Comparison of ENCODE assay signal across 16 cellular contexts in genomic region chr13:33110386-33110712, GRCh38.
DNase-seq lines count a peak whose midpoint lies in the region; ATAC-seq and TF ChIP-seq lines count a peak whose summit lies in the region.
"Had no signal": no experiment of that assay in that cellular context is flagged by ENCODE, and none has a peak within 500 bp of the region (broad histone marks: within the 10 kb centered on the region; RNA-seq: fewer than 3 reads in every experiment).

No MANE protein-coding gene starts in this region.

- TF ChIP-seq CTCF in CD14-positive monocyte (IDR thresholded peaks at IDR 0.05) = no peak
- no peak for TF ChIP-seq CTCF in activated B cell treated with CpG ODN at 0.5 μM for 24 hours (IDR thresholded peaks at IDR 0.05)
- TF ChIP-seq CTCF in smooth muscle cell (IDR thresholded peaks at IDR 0.05; ENCODE audit: borderline replicate concordance, insufficient read depth, poor library complexity, severe bottlenecking) = no peak
- no peak for TF ChIP-seq CTCF in Peyer's patch (IDR thresholded peaks at IDR 0.05)
- TF ChIP-seq CTCF in PC-3 (conservative IDR thresholded peaks at IDR 0.05; ENCODE audit: low read depth, low read length) = no peak
- TF ChIP-seq CTCF in adrenal gland (IDR thresholded peaks at IDR 0.05) = no peak

- H3K27ac Mint-ChIP-seq in CD14-positive monocyte (peak overlapping the region; percentile 76 to 93 (median 84)), activated B cell treated with CpG ODN at 0.5 μM for 24 hours (peak overlapping the region; percentile 59)
- H3K27ac Mint-ChIP-seq: H9 had no signal

- H3K4me3 Mint-ChIP-seq in CD14-positive monocyte (peak overlapping the region in 1 of 2 donors; percentile 69), activated B cell treated with CpG ODN at 0.5 μM for 24 hours (peak overlapping the region; percentile 68)
- H3K4me3 Mint-ChIP-seq: H9 had no signal

- POLR2A ChIA-PET in activated B cell treated with CpG ODN at 0.5 μM for 24 hours (lab: Charles Lee) (interaction anchor here (1.6 kb wide), 1 partner anchor 433 kb away, joined by 4 read pairs; no protein-coding TSS in a partner anchor), PC-3 (lab: Charles Lee; ENCODE audit: unreplicated experiment) (no interaction called here)

- CTCF ChIA-PET in activated B cell treated with CpG ODN at 0.5 μM for 24 hours (lab: Charles Lee) = no interaction called here
- CTCF ChIA-PET in PC-3 (lab: Charles Lee) = interaction anchor here (0.6 kb wide), 1 partner anchor 109 kb away, joined by 8 read pairs; no protein-coding TSS in a partner anchor

- intact Hi-C loops in CD14-positive monocyte (cut with micrococcal nuclease) (no loop called here), activated B cell treated with CpG ODN at 0.5 μM for 24 hours (cut with micrococcal nuclease) (no loop called here), left ventricle myocardium superior (cut with micrococcal nuclease) (no loop called here), PC-3 (cut with micrococcal nuclease) (no loop called here), adrenal gland (cut with DNase I) (no loop called here)

- H3K36me3 ChIP-seq in smooth muscle cell (ENCODE audit: low read depth) (peaks cover 14% of the 10 kb centered on the region), Peyer's patch (peaks cover 0 to 40% (median 0%) of the 10 kb centered on the region in 3 donors), PC-3 (ENCODE audit: low read depth, low read length) (peaks cover 34% of the 10 kb centered on the region; the same call in 1 of the 2 replicates), adrenal gland (replicated peaks in 1 of 2) (peaks cover 0 to 71% of the 10 kb centered on the region in 2 donors)

- H3K36me3 Mint-ChIP-seq in CD14-positive monocyte = peaks cover 3 to 5% of the 10 kb centered on the region in 2 donors
- no peaks in the 10 kb centered on the region for H3K36me3 Mint-ChIP-seq in activated B cell treated with CpG ODN at 0.5 μM for 24 hours (ENCODE audit: low read depth)

- no TSS peak for BruUV-seq in PC-3 (replicated peaks; lab: Mats Ljungman, UMichigan)

- no peaks in the 10 kb centered on the region for H3K9me2 ChIP-seq in PC-3 (replicated peaks; ENCODE audit: low read length)

- H3K4me1 ChIP-seq in smooth muscle cell (ENCODE audit: low read depth) = no peaks in the 10 kb centered on the region
- H3K4me1 ChIP-seq in Peyer's patch = peaks cover 0 to 34% (median 8%) of the 10 kb centered on the region in 4 donors
- peaks cover 11% of the 10 kb centered on the region; the same call in 1 of the 2 replicates for H3K4me1 ChIP-seq in PC-3 (ENCODE audit: insufficient read depth, low read length)
- peaks cover 30 to 48% of the 10 kb centered on the region in 2 donors for H3K4me1 ChIP-seq in adrenal gland (replicated peaks in 1 of 2)

- H3K4me3 ChIP-seq in skin epidermis = no peak overlapping the region
- no peak overlapping the region for H3K4me3 ChIP-seq in smooth muscle cell
- no peak overlapping the region for H3K4me3 ChIP-seq in Peyer's patch
- no peak overlapping the region for H3K4me3 ChIP-seq in PC-3 (ENCODE audit: low read length)
- no peak overlapping the region for H3K4me3 ChIP-seq in adrenal gland
- H3K4me3 ChIP-seq: SJSA1 had no signal

- no peak overlapping the region for H3K9ac ChIP-seq in smooth muscle cell (ENCODE audit: low read depth)
- H3K9ac ChIP-seq in PC-3 (ENCODE audit: low read length) = no peak overlapping the region

- no peak overlapping the region for H2AFZ ChIP-seq in smooth muscle cell (ENCODE audit: low read depth)
- no peak overlapping the region for H2AFZ ChIP-seq in PC-3 (ENCODE audit: low read length)

- H3K27me3 ChIP-seq in smooth muscle cell (ENCODE audit: low read depth) (no peaks in the 10 kb centered on the region), Peyer's patch (no peaks in the 10 kb centered on the region), PC-3 (ENCODE audit: low read length) (no peaks in the 10 kb centered on the region), adrenal gland (no peaks in the 10 kb centered on the region)
- H3K27me3 ChIP-seq: SJSA1 had no signal

- H3K79me2 ChIP-seq in smooth muscle cell (ENCODE audit: low read depth) (no peaks in the 10 kb centered on the region), PC-3 (ENCODE audit: low read length) (no peaks in the 10 kb centered on the region)

- H3K4me2 ChIP-seq in smooth muscle cell = no peak overlapping the region
- no peak overlapping the region for H3K4me2 ChIP-seq in PC-3 (ENCODE audit: low read length)

- H3K4me1 Mint-ChIP-seq in CD14-positive monocyte (peaks cover 45% of the 10 kb centered on the region), activated B cell treated with CpG ODN at 0.5 μM for 24 hours (peaks cover 63% of the 10 kb centered on the region)
- H3K4me1 Mint-ChIP-seq: H9 had no signal

- H3K9me3 Mint-ChIP-seq in CD14-positive monocyte (peaks cover 0 to 2% (median 0%) of the 10 kb centered on the region in 7 donors), activated B cell treated with CpG ODN at 0.5 μM for 24 hours (no peaks in the 10 kb centered on the region)
- H3K9me3 Mint-ChIP-seq: H9 had no signal

- 97% methylated on average over 5 of the region's 5 CpGs for WGBS in smooth muscle cell (ENCODE audit: low lambda C conversion rate)
- WGBS in adrenal gland, 4 donors = 70 to 89% (median 85%) methylated on average over 5 of the region's 5 CpGs

- H3K9me3 ChIP-seq in smooth muscle cell (replicated peaks; ENCODE audit: low read depth) (no peaks in the 10 kb centered on the region), Peyer's patch (no peaks in the 10 kb centered on the region), PC-3 (ENCODE audit: low read length) (no peaks in the 10 kb centered on the region), adrenal gland (replicated peaks in 1 of 3) (no peaks in the 10 kb centered on the region)
- H3K9me3 ChIP-seq: SJSA1 had no signal

- H4K20me1 ChIP-seq in smooth muscle cell (ENCODE audit: low read depth) (no peaks in the 10 kb centered on the region), PC-3 (ENCODE audit: low read length) (no peaks in the 10 kb centered on the region)

- peaks cover 0 to 6% (median 0%) of the 10 kb centered on the region in 3 donors for H3K27me3 Mint-ChIP-seq in CD14-positive monocyte (ENCODE audit: low read depth in 3 of 3)
- H3K27me3 Mint-ChIP-seq in activated B cell treated with CpG ODN at 0.5 μM for 24 hours = peaks cover 21% of the 10 kb centered on the region

- H3K27ac ChIP-seq in skin epidermis = peak overlapping the region in 12 of 21 experiments; percentile 0 to 82 (median 62)
- no peak overlapping the region for H3K27ac ChIP-seq in smooth muscle cell (ENCODE audit: low read depth)
- peak overlapping the region in 2 of 4 donors; percentile 48 to 53 for H3K27ac ChIP-seq in Peyer's patch
- no peak overlapping the region for H3K27ac ChIP-seq in PC-3 (ENCODE audit: low read length)
- H3K27ac ChIP-seq in adrenal gland = peak overlapping the region in 2 of 5 donors; percentile 13 to 70
- H3K27ac ChIP-seq: SJSA1 had no signal

- no peaks in the 10 kb centered on the region for H3F3A ChIP-seq in smooth muscle cell (ENCODE audit: low read depth)
- no peaks in the 10 kb centered on the region for H3F3A ChIP-seq in PC-3 (ENCODE audit: low read length, unreplicated experiment)

- ATAC-seq in activated B cell treated with CpG ODN at 0.5 μM for 24 hours (ENCODE audit: low read depth) (no peak), left ventricle myocardium superior (peak; percentile 8), PC-3 (no peak)

- TF ChIP-seq POLR2A in Peyer's patch (IDR thresholded peaks at IDR 0.05) (no peak), adrenal gland (IDR thresholded peaks at IDR 0.05) (no peak)

- DNase-seq in CD14-positive monocyte (ENCODE audit: low spot score) = no peak
- no peak for DNase-seq in activated B cell treated with CpG ODN at 0.5 μM for 24 hours
- DNase-seq in left ventricle myocardium superior = no peak
- no peak for DNase-seq in smooth muscle cell (lab: John Stamatoyannopoulos, UW; ENCODE audit: unreplicated experiment)
- DNase-seq in Peyer's patch = no peak
- no peak for DNase-seq in PC-3
- DNase-seq in adrenal gland = no peak
- DNase-seq: activated CD4-positive, CD25-positive, alpha-beta regulatory T cell; activated T-cell treated with anti-CD3 and anti-CD28 coated beads for 4 hours; amniotic stem cell; effector CD8-positive, alpha-beta T cell; NCI-H1417 treated with DMSO at 0.1 percent for 48 hours; NCI-H748 treated with DMSO at 0.1 percent for 48 hours had no signal

Comparison
In these comparisons a context has a peak if more than half of its experiments do, and no peak if none do; other contexts are left out.
1. H3K27ac ChIP-seq: peak in skin epidermis (12 of 21); none in smooth muscle cell (single experiment) and PC-3 (single experiment).